In genomic region chr22:30928401-30928800, GRCh38 we compare ENCODE assay signal across 24 cellular contexts.
"Had no signal": no experiment of that assay in that cellular context is flagged by ENCODE, and none has a peak within 500 bp of the region (broad histone marks: within the 10 kb centered on the region; RNA-seq: fewer than 3 reads in every experiment).

No MANE protein-coding gene starts in this region.

- H3K9me3 ChIP-seq: colonic mucosa, esophagus muscularis mucosa, gastroesophageal sphincter, prostate gland, sigmoid colon, stomach, tibial artery had no signal

- H3K27me3 Mint-ChIP-seq: central memory CD8-positive, alpha-beta T cell; dendritic cell treated with granulocyte-macrophage colony-stimulating factor and Interleukin-4, amounts not matched to agents 40 ng/mL and 50 ng/mL, for 4 days; type B pancreatic cell had no signal

- FAIRE-seq: endothelial cell of umbilical vein, kidney had no signal

- H3K9me3 Mint-ChIP-seq: central memory CD8-positive, alpha-beta T cell; dendritic cell treated with granulocyte-macrophage colony-stimulating factor and Interleukin-4, amounts not matched to agents 40 ng/mL and 50 ng/mL, for 4 days; natural killer cell; stimulated activated effector memory CD8-positive, alpha-beta T cell treated with anti-CD3 and anti-CD28 coated beads, Interleukin-12 subunit alpha, Interleukin-12 subunit beta, amount 100 ng/mL, for 72 hours; type B pancreatic cell had no signal

- H3K27ac ChIP-seq: colonic mucosa, esophagus muscularis mucosa, foreskin keratinocyte, gastroesophageal sphincter, parathyroid adenoma, prostate gland, sigmoid colon, stomach, tibial artery had no signal

- H3K4me1 ChIP-seq: colonic mucosa, foreskin keratinocyte, parathyroid adenoma, prostate gland, sigmoid colon had no signal

- ATAC-seq: foreskin keratinocyte; gastroesophageal sphincter; left lobe of liver; natural killer cell; right cardiac atrium; stimulated activated effector memory CD8-positive, alpha-beta T cell treated with anti-CD3 and anti-CD28 coated beads, Interleukin-12 subunit alpha, Interleukin-12 subunit beta, amount 100 ng/mL, for 72 hours had no signal

- H3K27me3 ChIP-seq: colonic mucosa, esophagus muscularis mucosa, foreskin keratinocyte, gastroesophageal sphincter, sigmoid colon, stomach, tibial artery had no signal

- H3K4me3 Mint-ChIP-seq: central memory CD8-positive, alpha-beta T cell; dendritic cell treated with granulocyte-macrophage colony-stimulating factor and Interleukin-4, amounts not matched to agents 40 ng/mL and 50 ng/mL, for 4 days; natural killer cell; stimulated activated effector memory CD8-positive, alpha-beta T cell treated with anti-CD3 and anti-CD28 coated beads, Interleukin-12 subunit alpha, Interleukin-12 subunit beta, amount 100 ng/mL, for 72 hours; type B pancreatic cell had no signal

- H3K4me3 ChIP-seq: colonic mucosa, esophagus muscularis mucosa, gastroesophageal sphincter, prostate gland, sigmoid colon, stomach, tibial artery had no signal

- H3K27ac Mint-ChIP-seq: dendritic cell treated with granulocyte-macrophage colony-stimulating factor and Interleukin-4, amounts not matched to agents 40 ng/mL and 50 ng/mL, for 4 days; natural killer cell; stimulated activated effector memory CD8-positive, alpha-beta T cell treated with anti-CD3 and anti-CD28 coated beads, Interleukin-12 subunit alpha, Interleukin-12 subunit beta, amount 100 ng/mL, for 72 hours; type B pancreatic cell had no signal

- DNase-seq: colonic mucosa; effector memory CD4-positive, alpha-beta T cell; foreskin keratinocyte; kidney; mesendoderm; midbrain; natural killer cell; right cardiac atrium; sigmoid colon; stimulated activated CD4-positive, alpha-beta T cell treated with anti-CD3 and anti-CD28 coated beads, Interleukin-2, amount 100 ng/mL, for 24 hours; stimulated activated CD4-positive, alpha-beta T cell treated with anti-CD3 and anti-CD28 coated beads, Interleukin-4, amount 100 ng/mL, for 24 hours; stimulated activated naive CD4-positive, alpha-beta T cell treated with Interleukin-2 at 50 U/mL for 16 hours; stomach had no signal
